8 cellular contexts compared by ENCODE assay signal in the genomic region with DNA sequence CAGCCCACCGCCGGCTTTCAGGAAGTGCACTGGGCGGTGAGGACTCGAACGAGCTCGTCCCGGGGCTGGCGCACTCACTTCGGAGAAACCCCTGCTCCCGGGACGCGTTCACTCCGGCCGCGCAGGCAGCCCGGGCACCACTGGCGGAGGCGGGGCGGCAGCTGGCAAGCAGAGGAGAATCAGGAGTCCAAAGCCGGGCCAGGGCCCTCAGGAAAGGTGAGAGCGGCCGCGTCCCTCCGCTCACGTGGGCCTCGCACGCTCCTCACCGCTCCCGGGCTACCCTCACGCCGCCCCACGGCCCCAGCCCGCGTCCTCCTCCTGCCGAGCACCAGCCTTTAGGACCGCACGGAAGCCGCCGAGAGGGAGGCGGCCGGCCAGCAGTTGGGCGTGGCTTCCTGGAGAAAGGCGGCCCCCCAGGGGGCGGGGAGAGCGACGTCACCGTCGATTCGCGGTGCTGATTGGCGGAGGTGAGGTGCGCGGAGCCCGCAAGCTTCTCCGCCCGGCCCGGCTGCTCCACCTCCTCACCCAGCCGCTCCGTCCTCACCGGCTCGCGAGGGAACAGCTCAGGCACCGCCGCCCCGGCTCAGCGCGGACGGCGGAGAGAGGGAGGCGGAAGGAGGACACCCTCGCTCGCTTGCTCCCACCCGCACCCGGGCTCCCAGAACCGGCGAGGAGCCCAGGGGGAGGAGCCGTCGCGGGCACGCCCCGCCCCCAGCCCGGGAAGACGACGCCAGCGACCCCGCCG. TPM values are rescaled to one million over a fixed set of nuclear protein-coding genes. Genes with fewer than 3 reads are reported as not detected.
DNase-seq lines count a peak whose midpoint lies in the region; ATAC-seq, FAIRE-seq and TF ChIP-seq lines count a peak whose summit lies in the region.

A gene (plus strand): TSS at position 516 of the 745 bp plus-strand sequence. CDS start 400 bp downstream, outside the sequence.

- H3K9me2 ChIP-seq in Loucy (replicated peaks; ENCODE audit: low read depth, low read length), result no peaks in the 10 kb centered on the region

- H3K4me1 ChIP-seq in Loucy (ENCODE audit: insufficient read depth, low read length, poor library complexity, severe bottlenecking), result peaks cover 31% of the 10 kb centered on the region

- H3K9me3 ChIP-seq in Loucy (ENCODE audit: insufficient read depth, low read depth, low read length), result no peaks in the 10 kb centered on the region

- H3F3A ChIP-seq in Loucy (ENCODE audit: low read depth), result peaks cover 4% of the 10 kb centered on the region; the same call in 1 of the 2 replicates

- TF ChIP-seq POLR2A in H54 (IDR thresholded peaks at IDR 0.05; ENCODE audit: low read depth, low read length) (peak; percentile 47), Raji (IDR thresholded peaks at IDR 0.05; ENCODE audit: insufficient read depth, low read depth, low read length) (peak; percentile 88)

- peaks cover 38% of the 10 kb centered on the region for H3K79me2 ChIP-seq in Loucy (ENCODE audit: insufficient read depth, low read length)

- no peaks in the 10 kb centered on the region for H3K36me3 ChIP-seq in Loucy (ENCODE audit: insufficient read depth, low read length)

- H3K4me2 ChIP-seq in Loucy (ENCODE audit: low read depth, low read length, poor library complexity, severe bottlenecking), result peak within 1 kb of the TSS; percentile 93

- H3K9ac ChIP-seq in Loucy (ENCODE audit: low read depth, low read length, poor library complexity, severe bottlenecking), result peak within 1 kb of the TSS; percentile 79

- H3K27me3 ChIP-seq in Loucy (ENCODE audit: insufficient read depth, low read length, poor library complexity, severe bottlenecking), result no peaks in the 10 kb centered on the region

- H3K4me1 Mint-ChIP-seq in natural killer cell treated with Interleukin-12 subunit alpha and Interleukin-12 subunit beta and Interleukin-15 and Interleukin-18, amount 100 ng/mL, for 72 hours (ENCODE audit: low read depth in 2 of 2), result peaks cover 22 to 35% of the 10 kb centered on the region in 2 donors

- peak within 1 kb of the TSS; percentile 79 to 97 for H3K27ac Mint-ChIP-seq in natural killer cell treated with Interleukin-12 subunit alpha and Interleukin-12 subunit beta and Interleukin-15 and Interleukin-18, amount 100 ng/mL, for 72 hours

- no peaks in the 10 kb centered on the region for H3K9me3 Mint-ChIP-seq in natural killer cell treated with Interleukin-12 subunit alpha and Interleukin-12 subunit beta and Interleukin-15 and Interleukin-18, amount 100 ng/mL, for 72 hours

- peak; percentile 97 for DNase-seq in EL
- peak; percentile 86 for DNase-seq in H54 (ENCODE audit: insufficient read length, low spot score)
- peak; percentile 97 for DNase-seq in activated T-helper 9 cell treated with anti-CD3 and anti-CD28 coated beads, Interleukin-2, amount 50 U/mL, for 16 hours (ENCODE audit: low read depth)
- DNase-seq in fibroblast of peridontal ligament (ENCODE audit: extremely low read depth), result peak; percentile 95
- DNase-seq in natural killer cell treated with Interleukin-12 subunit alpha and Interleukin-12 subunit beta and Interleukin-15 and Interleukin-18, amount 100 ng/mL, for 72 hours (ENCODE audit: low spot score), result peak; percentile 98
- peak; percentile 99 for DNase-seq in stimulated activated naive CD8-positive, alpha-beta T cell treated with anti-CD3 and anti-CD28 coated beads, Interleukin-15, Interleukin-2, amounts not matched to agents 100 U/mL and 50 U/mL, for 24 hours

- peak within 1 kb of the TSS; percentile 96 for H2AFZ ChIP-seq in Loucy (ENCODE audit: low read length)

- peaks cover 0 to 10% of the 10 kb centered on the region in 2 donors for H3K27me3 Mint-ChIP-seq in natural killer cell treated with Interleukin-12 subunit alpha and Interleukin-12 subunit beta and Interleukin-15 and Interleukin-18, amount 100 ng/mL, for 72 hours

- peaks cover 9% of the 10 kb centered on the region for H4K20me1 ChIP-seq in Loucy (ENCODE audit: insufficient read depth, low read length, poor library complexity, severe bottlenecking)

- ATAC-seq in natural killer cell treated with Interleukin-12 subunit alpha and Interleukin-12 subunit beta and Interleukin-15 and Interleukin-18, amount 100 ng/mL, for 72 hours, result peak; percentile 89 to 92
- ATAC-seq in stimulated activated naive CD8-positive, alpha-beta T cell treated with anti-CD3 and anti-CD28 coated beads, Interleukin-15, Interleukin-2, amounts not matched to agents 100 U/mL and 50 U/mL, for 24 hours, result peak; percentile 87

- peak within 1 kb of the TSS; percentile 99 for H3K4me3 Mint-ChIP-seq in natural killer cell treated with Interleukin-12 subunit alpha and Interleukin-12 subunit beta and Interleukin-15 and Interleukin-18, amount 100 ng/mL, for 72 hours

- H3K36me3 Mint-ChIP-seq in natural killer cell treated with Interleukin-12 subunit alpha and Interleukin-12 subunit beta and Interleukin-15 and Interleukin-18, amount 100 ng/mL, for 72 hours, result peaks cover 16% of the 10 kb centered on the region

- peak; percentile 15 for FAIRE-seq in H54 (lab: Jason Lieb, UNC)

- TF ChIP-seq CTCF in Loucy (conservative IDR thresholded peaks at IDR 0.05; ENCODE audit: low read length), result no peak

- H3K4me3 ChIP-seq in Loucy (ENCODE audit: low read length, poor library complexity, severe bottlenecking), result peak within 1 kb of the TSS; percentile 90

RNA-seq across cellular contexts. Expression of the gene that starts here (rescaled TPM):
- total RNA-seq in natural killer cell treated with Interleukin-12 subunit alpha and Interleukin-12 subunit beta and Interleukin-15 and Interleukin-18, amount 100 ng/mL, for 72 hours, result 10 to 100 TPM; 46.3 to 51.2 TPM

Comparison
In these comparisons a context has a peak if more than half of its experiments do, and no peak if none do; other contexts are left out.
1. Peak in every context shown above with its lines: DNase-seq, ATAC-seq and H3K4me3 ChIP-seq.